9 cellular contexts compared by ENCODE assay signal in the genomic region with DNA sequence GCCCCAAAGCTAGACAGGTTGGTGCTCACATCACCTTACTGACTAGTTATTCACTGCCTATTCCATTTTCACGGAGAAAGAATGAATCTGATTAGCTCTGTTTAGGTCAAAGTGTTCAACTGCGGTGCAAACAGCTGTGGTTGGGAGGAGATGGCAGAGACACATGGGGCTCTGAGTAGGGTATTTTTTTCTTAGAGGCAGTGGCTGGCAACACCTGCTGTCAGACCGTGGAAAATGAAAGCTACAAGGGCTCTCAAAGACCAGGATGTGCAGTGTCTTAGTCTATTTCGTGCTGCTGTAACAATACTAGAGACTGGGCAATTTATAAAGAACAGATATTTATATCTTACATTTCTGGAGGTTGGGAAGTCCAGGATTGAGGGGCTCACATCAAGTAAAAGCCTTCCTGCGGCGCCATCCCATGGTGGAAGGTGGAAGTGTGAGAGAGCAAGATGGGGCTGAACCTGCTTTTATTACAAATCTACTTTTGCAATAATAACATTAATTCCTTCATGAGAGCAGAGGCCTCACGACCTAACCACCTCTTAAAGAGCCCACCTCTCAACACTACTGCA. TPM values are rescaled to one million over a fixed set of nuclear protein-coding genes. Genes with fewer than 3 reads are reported as not detected.
DNase-seq lines count a peak whose midpoint lies in the region; ATAC-seq lines count a peak whose summit lies in the region.
"Had no signal": no experiment of that assay in that cellular context is flagged by ENCODE, and none has a peak within 500 bp of the region (broad histone marks: within the 10 kb centered on the region; RNA-seq: fewer than 3 reads in every experiment).

No MANE protein-coding gene starts in this region.

- no peaks in the 10 kb centered on the region for H3K36me3 Mint-ChIP-seq in T-helper 17 cell (ENCODE audit: low read depth)
- no peaks in the 10 kb centered on the region for H3K36me3 Mint-ChIP-seq in memory B cell

- no peak overlapping the region for H3K27ac Mint-ChIP-seq in T-helper 17 cell
- no peak overlapping the region for H3K27ac Mint-ChIP-seq in memory B cell

- peaks cover 3% of the 10 kb centered on the region for H3K4me1 Mint-ChIP-seq in T-helper 17 cell
- H3K4me1 Mint-ChIP-seq in memory B cell, result no peaks in the 10 kb centered on the region

- no peaks in the 10 kb centered on the region for H3K9me3 Mint-ChIP-seq in memory B cell

- H3K9me3 ChIP-seq in T-helper 17 cell (ENCODE audit: control insufficient read depth, low read length, poor library complexity, severe bottlenecking), result no peaks in the 10 kb centered on the region
- H3K9me3 ChIP-seq: colonic mucosa had no signal

- H3K4me3 Mint-ChIP-seq in T-helper 17 cell (no peak overlapping the region), memory B cell (no peak overlapping the region)

- no peaks in the 10 kb centered on the region for H3K36me3 ChIP-seq in H7 (replicated peaks; ENCODE audit: control insufficient read depth, insufficient read depth, low read length)
- H3K36me3 ChIP-seq: colonic mucosa had no signal

- ATAC-seq in T-helper 17 cell (peak; percentile 73), memory B cell (ENCODE audit: low read depth) (peak; percentile 77)

- no peak overlapping the region for H3K4me3 ChIP-seq in H7 (ENCODE audit: insufficient read depth, low read depth, low read length)
- H3K4me3 ChIP-seq: colonic mucosa had no signal

- peak; percentile 24 for DNase-seq in activated CD4-positive, alpha-beta T cell treated with anti-CD3 and anti-CD28 coated beads for 48 hours
- DNase-seq in activated CD4-positive, alpha-beta T cell treated with anti-CD3 and anti-CD28 coated beads for 1 hour, result no peak
- DNase-seq in H7 (peak; percentile 56), T-helper 17 cell (no peak), memory B cell (ENCODE audit: low spot score in 2 of 2) (no peak), NCI-H2107 (lab: John Stamatoyannopoulos, UW) (no peak), mesenteric fat pad (ENCODE audit: low spot score) (no peak), middle frontal gyrus (ENCODE audit: extremely low spot score, low spot score) (no peak)
- DNase-seq: colonic mucosa had no signal

- no peaks in the 10 kb centered on the region for H3K27me3 ChIP-seq in H7 (ENCODE audit: control insufficient read depth, insufficient read depth, low read length)
- H3K27me3 ChIP-seq: colonic mucosa had no signal

- H3K27me3 Mint-ChIP-seq in T-helper 17 cell, result no peaks in the 10 kb centered on the region
- no peaks in the 10 kb centered on the region for H3K27me3 Mint-ChIP-seq in memory B cell

RNA-seq across cellular contexts. Expression of a gene that starts 10.6 kb away (rescaled TPM):
- total RNA-seq in H7 (2014; rRNA removed; shearing (Covaris generic)), result not detected in 2 replicates
- total RNA-seq in T-helper 17 cell (not detected), mesenteric fat pad (not detected)
- total RNA-seq: colonic mucosa had no signal

Comparison
In these comparisons a context has a peak if more than half of its experiments do, and no peak if none do; other contexts are left out.
1. DNase-seq: peak in activated CD4-positive, alpha-beta T cell treated with anti-CD3 and anti-CD28 coated beads for 48 hours (single experiment) and H7 (single experiment); none in activated CD4-positive, alpha-beta T cell treated with anti-CD3 and anti-CD28 coated beads for 1 hour (single experiment), T-helper 17 cell (0 of 3), memory B cell (0 of 2), NCI-H2107 (single experiment), mesenteric fat pad (single experiment) and middle frontal gyrus (single experiment).